ENCODE assay signal across 8 cellular contexts in the genomic region with DNA sequence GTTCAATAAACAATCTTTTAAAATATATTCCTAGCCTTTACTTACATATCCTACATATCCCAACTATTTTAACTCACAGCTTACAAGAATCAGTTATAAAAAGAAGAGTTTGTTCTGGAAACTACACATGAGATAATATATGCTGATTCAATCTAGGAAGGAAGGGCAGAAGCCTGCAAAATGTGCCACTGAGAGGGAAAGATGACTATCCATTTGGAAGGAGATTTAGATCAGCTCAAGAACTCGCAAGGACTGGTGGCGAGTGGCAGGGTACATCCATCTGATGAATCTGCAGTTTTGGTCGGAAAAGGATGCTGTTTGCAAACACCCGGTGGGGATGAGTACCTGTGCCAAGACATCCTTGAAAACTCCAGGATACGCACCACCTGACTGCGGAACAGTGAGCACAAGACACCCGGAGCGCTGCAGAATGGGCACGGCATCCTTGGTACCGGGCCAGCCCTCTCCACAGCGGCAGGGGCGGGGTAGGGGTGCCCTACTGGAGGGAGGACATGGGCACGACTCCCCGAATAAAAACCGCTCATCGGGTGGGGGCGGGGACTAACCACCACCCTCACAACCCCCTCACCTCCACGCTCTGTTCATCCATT.
DNase-seq lines count a peak whose midpoint lies in the region; TF ChIP-seq lines count a peak whose summit lies in the region.

No MANE protein-coding gene starts in this region.

- TF ChIP-seq CTCF in HFF-Myc (IDR thresholded peaks at IDR 0.05; ENCODE audit: low read depth, low read length, missing control alignments) (no peak), WI38 (IDR thresholded peaks at IDR 0.05; ENCODE audit: low read depth, low read length) (no peak)

- peak overlapping the region; percentile 92 for H3K4me3 ChIP-seq in HFF-Myc (replicated peaks; ENCODE audit: low read depth, low read length)
- H3K4me3 ChIP-seq in WI38 (ENCODE audit: low read depth, low read length), result peak overlapping the region; percentile 93

- peak overlapping the region; percentile 75 for H3K9ac ChIP-seq in ES-I3 (ENCODE audit: low read depth, low read length)

- peaks cover 3% of the 10 kb centered on the region; the same call in 1 of the 2 replicates for H3K36me3 ChIP-seq in ES-I3 (ENCODE audit: insufficient read depth, low read length)

- in situ Hi-C loops in T47D (cut with HindIII; ENCODE audit: low pct_unique_long_range_greater_than_20kb, low sequenced_read_pairs), result no loop called here

- no peaks in the 10 kb centered on the region for H3K4me1 ChIP-seq in ES-I3 (ENCODE audit: insufficient read depth, low read length)

- no peaks in the 10 kb centered on the region for H3K9me3 ChIP-seq in ES-I3 (ENCODE audit: control insufficient read depth, insufficient read depth, low read length)

- DNase-seq in HFF-Myc (ENCODE audit: extremely low read depth, low read depth) (no peak), NCI-H1092 treated with DMSO at 0.1 percent for 48 hours (lab: John Stamatoyannopoulos, UW) (peak; percentile 70), T47D (ENCODE audit: low read depth in 1 of 2, low spot score in 1 of 2) (peak; percentile 21 to 88), iPS-NIHi7 (ENCODE audit: extremely low spot score) (peak; percentile 41), 8988T (no peak)
- DNase-seq in stimulated activated CD4-positive, alpha-beta T cell treated with anti-CD3 and anti-CD28 coated beads, Interleukin-12 subunit alpha, Interleukin-12 subunit beta, amount 100 ng/mL, for 24 hours (ENCODE audit: low read depth in 2 of 2), result peak; percentile 28 to 60

Comparison
In these comparisons a context has a peak if more than half of its experiments do, and no peak if none do; other contexts are left out.
1. DNase-seq: peak in NCI-H1092 treated with DMSO at 0.1 percent for 48 hours (single experiment), T47D (2 of 2), iPS-NIHi7 (single experiment) and stimulated activated CD4-positive, alpha-beta T cell treated with anti-CD3 and anti-CD28 coated beads, Interleukin-12 subunit alpha, Interleukin-12 subunit beta, amount 100 ng/mL, for 24 hours (2 of 2); none in HFF-Myc (single experiment) and 8988T (single experiment).